In the genomic region with DNA sequence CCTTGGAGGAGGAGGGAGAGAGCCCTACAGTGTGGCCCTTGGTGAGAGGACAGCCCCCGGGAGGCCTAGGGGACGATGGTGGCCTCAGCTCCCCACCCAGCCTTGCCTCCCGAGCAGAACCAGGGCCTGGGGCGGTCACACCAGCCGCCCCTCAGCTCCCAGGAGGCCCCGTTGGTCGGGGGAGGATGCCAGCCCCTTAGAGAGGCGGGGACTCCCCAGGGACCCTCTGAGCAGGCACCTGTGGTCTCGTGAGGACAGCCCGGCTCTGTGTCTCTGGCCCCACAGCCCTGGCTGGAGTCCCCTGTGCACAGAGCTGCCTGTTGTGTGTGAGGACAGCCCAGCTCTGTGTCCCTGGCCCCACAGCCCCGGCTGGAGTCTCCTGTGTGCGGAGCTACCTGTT, we compare ENCODE assay signal across 14 cellular contexts.
DNase-seq lines count a peak whose midpoint lies in the region; ATAC-seq and TF ChIP-seq lines count a peak whose summit lies in the region.
"Had no signal": no experiment of that assay in that cellular context is flagged by ENCODE, and none has a peak within 500 bp of the region (broad histone marks: within the 10 kb centered on the region; RNA-seq: fewer than 3 reads in every experiment).

No MANE protein-coding gene starts in this region.

- H3K27me3 ChIP-seq in GM23248 (replicated peaks; ENCODE audit: insufficient read depth) (no peaks in the 10 kb centered on the region), NT2/D1 (ENCODE audit: insufficient read depth, insufficient read length) (no peaks in the 10 kb centered on the region), right atrium auricular region (no peaks in the 10 kb centered on the region), gastrocnemius medialis (no peaks in the 10 kb centered on the region)

- no peak overlapping the region for H3K27ac Mint-ChIP-seq in HFFc6
- H3K27ac Mint-ChIP-seq: immature natural killer cell had no signal

- no peaks in the 10 kb centered on the region for H3K36me3 Mint-ChIP-seq in HFFc6 (ENCODE audit: low read depth)

- DNase-seq in GM23248 = no peak
- no peak for DNase-seq in NT2/D1 (ENCODE audit: low read depth, low spot score)
- DNase-seq in right atrium auricular region (ENCODE audit: low spot score) = no peak
- DNase-seq in gastrocnemius medialis = no peak
- DNase-seq in HFFc6 = no peak
- DNase-seq in anterior cingulate cortex (lab: John Stamatoyannopoulos, UW) = no peak
- DNase-seq in midbrain (lab: John Stamatoyannopoulos, UW) = no peak
- DNase-seq: activated T-cell treated with anti-CD3 and anti-CD28 coated beads, Interleukin-2, amount 50 U/mL, for 4 hours; central memory CD4-positive, alpha-beta T cell; immature natural killer cell; NCI-H1930; SHP77 treated with DMSO at 0.1 percent for 48 hours had no signal

- intact Hi-C loops in gastrocnemius medialis (cut with DNase I; ENCODE audit: low total_unique reads) = loop anchor here (5.0 to 10.0 kb wide), 2 partner anchors 35 to 83 kb away; no protein-coding TSS in a partner anchor

- no peaks in the 10 kb centered on the region for H3K9me3 ChIP-seq in GM23248 (ENCODE audit: low read depth)
- H3K9me3 ChIP-seq in NT2/D1 (ENCODE audit: insufficient read depth, low read length) = no peaks in the 10 kb centered on the region
- H3K9me3 ChIP-seq in right atrium auricular region = no peaks in the 10 kb centered on the region
- H3K9me3 ChIP-seq in gastrocnemius medialis = no peaks in the 10 kb centered on the region

- H3K9me3 Mint-ChIP-seq in HFFc6 = no peaks in the 10 kb centered on the region
- H3K9me3 Mint-ChIP-seq: activated T-cell treated with anti-CD3 and anti-CD28 coated beads, Interleukin-2, amount 50 U/mL, for 4 hours; immature natural killer cell had no signal

- H3K4me2 ChIP-seq in GM23248 (ENCODE audit: unreplicated experiment) = no peak overlapping the region

- H3K79me2 ChIP-seq in GM23248 (ENCODE audit: insufficient read depth) = no peaks in the 10 kb centered on the region

- H3K4me3 ChIP-seq in GM23248 (no peak overlapping the region), NT2/D1 (ENCODE audit: insufficient read length, low read depth) (no peak overlapping the region), right atrium auricular region (no peak overlapping the region), gastrocnemius medialis (no peak overlapping the region)

- H3K4me1 ChIP-seq in GM23248 (ENCODE audit: insufficient read depth) (peaks cover 5% of the 10 kb centered on the region), NT2/D1 (ENCODE audit: insufficient read depth, insufficient read length) (peaks cover 58% of the 10 kb centered on the region), right atrium auricular region (peaks cover 5 to 45% of the 10 kb centered on the region in 2 donors), gastrocnemius medialis (peaks cover 14 to 27% of the 10 kb centered on the region in 2 donors)

- 46 to 50% methylated on average over 11 to 12 of the region's 12 CpGs for WGBS in GM23248 (ENCODE audit: low coverage in 1 of 2, low lambda C conversion rate in 2 of 2, missing lambda C conversion rate in 2 of 2), 2 experiments

- H2AFZ ChIP-seq in GM23248 = no peak overlapping the region

- in situ Hi-C loops in GM23248 (cut with MboI) = no loop called here
- in situ Hi-C loops in gastrocnemius medialis (cut with MboI; ENCODE audit: low sequenced_read_pairs in 4 of 4) = no loop called here

- H3K36me3 ChIP-seq in GM23248 (ENCODE audit: low read depth) = no peaks in the 10 kb centered on the region
- peaks cover 19% of the 10 kb centered on the region for H3K36me3 ChIP-seq in NT2/D1 (ENCODE audit: insufficient read depth, insufficient read length, low read length)
- peaks cover 13% of the 10 kb centered on the region for H3K36me3 ChIP-seq in right atrium auricular region
- H3K36me3 ChIP-seq in gastrocnemius medialis = peaks cover 3 to 20% of the 10 kb centered on the region in 2 donors

- TF ChIP-seq CTCF in right atrium auricular region (IDR thresholded peaks at IDR 0.05) (no peak), gastrocnemius medialis (IDR thresholded peaks at IDR 0.05 in 4 of 5, conservative IDR thresholded peaks at IDR 0.05 in 1 of 5) (no peak), HFFc6 (IDR thresholded peaks at IDR 0.05) (no peak)

- peak in 1 of 2 donors; percentile 17 for ATAC-seq in gastrocnemius medialis
- no peak for ATAC-seq in GM21529 (IDR thresholded peaks at IDR 0.05; ENCODE audit: unreplicated experiment)
- ATAC-seq: activated T-cell treated with anti-CD3 and anti-CD28 coated beads, Interleukin-2, amount 50 U/mL, for 4 hours had no signal

- no peak for TF ChIP-seq POLR2A in gastrocnemius medialis (IDR thresholded peaks at IDR 0.05)

- H3K4me1 Mint-ChIP-seq in HFFc6 (ENCODE audit: low read depth) = no peaks in the 10 kb centered on the region

- H3F3A ChIP-seq in GM23248 (ENCODE audit: insufficient read depth) = no peaks in the 10 kb centered on the region

- no peaks in the 10 kb centered on the region for H3K9me2 ChIP-seq in GM23248 (ENCODE audit: insufficient read depth)

- no peaks in the 10 kb centered on the region for H4K20me1 ChIP-seq in GM23248 (ENCODE audit: insufficient read depth)

- no peak overlapping the region for H3K4me3 Mint-ChIP-seq in HFFc6
- H3K4me3 Mint-ChIP-seq: activated T-cell treated with anti-CD3 and anti-CD28 coated beads, Interleukin-2, amount 50 U/mL, for 4 hours had no signal

- H3K9ac ChIP-seq in GM23248 (peak overlapping the region; percentile 69), NT2/D1 (ENCODE audit: insufficient read length, low read depth) (peak overlapping the region; percentile 73)

- peaks cover 8% of the 10 kb centered on the region for H3K27me3 Mint-ChIP-seq in HFFc6 (ENCODE audit: insufficient read depth)

- H3K27ac ChIP-seq in GM23248 (peak overlapping the region; percentile 47; the same call in 1 of the 2 replicates), right atrium auricular region (peak overlapping the region; percentile 71 to 78), gastrocnemius medialis (peak overlapping the region in 3 of 4 donors; percentile 42 to 71 (median 52))
- H3K27ac ChIP-seq: C4-2B had no signal
